In genomic region chr20:63964412-63964811, GRCh38 we compare ENCODE assay signal across 13 cellular contexts. TPM values are rescaled to one million over a fixed set of nuclear protein-coding genes. Genes with fewer than 3 reads are reported as not detected.
DNase-seq lines count a peak whose midpoint lies in the region; ATAC-seq, FAIRE-seq and TF ChIP-seq lines count a peak whose summit lies in the region.
"Had no signal": no experiment of that assay in that cellular context is flagged by ENCODE, and none has a peak within 500 bp of the region (broad histone marks: within the 10 kb centered on the region; RNA-seq: fewer than 3 reads in every experiment).

No MANE protein-coding gene starts in this region.

- FAIRE-seq in kidney (lab: Jason Lieb, UNC) = no peak
- FAIRE-seq: A204.1 had no signal

- H3K4me3 ChIP-seq in right atrium auricular region = no peak overlapping the region
- H3K4me3 ChIP-seq in kidney (ENCODE audit: low read length in 2 of 2) = no peak overlapping the region

- ATAC-seq in Right ventricle myocardium superior (ENCODE audit: poor library complexity) (no peak), HG03442 (IDR thresholded peaks at IDR 0.05; ENCODE audit: unreplicated experiment) (no peak)
- ATAC-seq in stimulated activated naive CD8-positive, alpha-beta T cell treated with anti-CD3 and anti-CD28 coated beads, Interleukin-15, Interleukin-2, amounts not matched to agents 100 U/mL and 50 U/mL, for 24 hours = no peak
- ATAC-seq: PC-3 had no signal

- H3K4me1 ChIP-seq in right atrium auricular region (peaks cover 0 to 13% of the 10 kb centered on the region in 2 donors), kidney (ENCODE audit: control insufficient read depth in 1 of 2, insufficient read depth in 1 of 2, low read depth in 1 of 2, low read length in 2 of 2) (peaks cover 4 to 7% of the 10 kb centered on the region in 2 donors)

- peak; percentile 32 for DNase-seq in Right ventricle myocardium superior
- DNase-seq in right atrium auricular region (ENCODE audit: low spot score) = no peak
- DNase-seq in kidney = peak; percentile 66
- peak; percentile 1 for DNase-seq in retina
- DNase-seq in stimulated activated naive CD8-positive, alpha-beta T cell treated with anti-CD3 and anti-CD28 coated beads, Interleukin-15, Interleukin-2, amounts not matched to agents 100 U/mL and 50 U/mL, for 24 hours = no peak
- DNase-seq: H7, Karpas-422, MM.1S, NCI-H1105, NCI-H187, PC-3 had no signal

- TF ChIP-seq CTCF in right atrium auricular region (IDR thresholded peaks at IDR 0.05) (no peak), kidney (IDR thresholded peaks at IDR 0.05; ENCODE audit: borderline replicate concordance, extremely low read depth, insufficient read depth) (no peak)

- H3K27ac ChIP-seq in right atrium auricular region (no peak overlapping the region), kidney (ENCODE audit: low read depth in 2 of 2, low read length in 2 of 2) (no peak overlapping the region)

- H3K36me3 ChIP-seq in right atrium auricular region (peaks cover 35% of the 10 kb centered on the region), kidney (ENCODE audit: control insufficient read depth in 1 of 2, insufficient read depth in 2 of 2, low read length in 2 of 2) (peaks cover 13 to 16% of the 10 kb centered on the region in 2 donors)

- H3K9ac ChIP-seq in kidney (ENCODE audit: low read length in 2 of 2) = no peak overlapping the region

- H3K9me3 ChIP-seq in right atrium auricular region (no peaks in the 10 kb centered on the region), kidney (ENCODE audit: control insufficient read depth in 1 of 2, low read length in 2 of 2) (no peaks in the 10 kb centered on the region)

- intact Hi-C loops in Right ventricle myocardium superior (cut with DNase I) = no loop called here
- intact Hi-C loops in kidney (cut with DNase I) = no loop called here

- H3K27me3 ChIP-seq in right atrium auricular region = no peaks in the 10 kb centered on the region

RNA-seq across cellular contexts. Expression of gene ZNF512B, which starts 5.3 kb away (rescaled TPM):
- total RNA-seq in Right ventricle myocardium superior (11.3 TPM), right atrium auricular region (1 to 10 TPM; 7.0 to 8.3 TPM), kidney (19.2 TPM)
- 8.6 TPM for polyA plus RNA-seq in kidney (ENCODE audit: insufficient read depth, low read depth, low replicate concordance)

RNA-seq across cellular contexts. Expression of gene UCKL1, which starts 8.2 kb away (rescaled TPM):
- total RNA-seq in Right ventricle myocardium superior = 54.4 TPM
- total RNA-seq in right atrium auricular region = 10 to 100 TPM; 25.9 to 27.6 TPM
- total RNA-seq in kidney = 39.8 TPM
- 39.3 TPM for polyA plus RNA-seq in kidney (ENCODE audit: insufficient read depth, low read depth, low replicate concordance)

RNA-seq across cellular contexts. Expression of gene SAMD10, which starts 15.0 kb away (rescaled TPM):
- total RNA-seq in Right ventricle myocardium superior (6.0 TPM), right atrium auricular region (1 to 10 TPM; 3.1 to 3.7 TPM), kidney (7.9 TPM)
- polyA plus RNA-seq in kidney (ENCODE audit: insufficient read depth, low read depth, low replicate concordance) = 8.5 TPM

RNA-seq across cellular contexts. Expression of gene PRPF6, which starts 16.5 kb away (rescaled TPM):
- total RNA-seq in Right ventricle myocardium superior (45.3 TPM), right atrium auricular region (10 to 100 TPM; 32.9 to 43.6 TPM), kidney (73.3 TPM)
- polyA plus RNA-seq in kidney (ENCODE audit: insufficient read depth, low read depth, low replicate concordance) = 51.3 TPM

Comparison
In these comparisons a context has a peak if more than half of its experiments do, and no peak if none do; other contexts are left out.
1. DNase-seq: peak in Right ventricle myocardium superior (single experiment), kidney (single experiment) and retina (single experiment); none in right atrium auricular region (single experiment) and stimulated activated naive CD8-positive, alpha-beta T cell treated with anti-CD3 and anti-CD28 coated beads, Interleukin-15, Interleukin-2, amounts not matched to agents 100 U/mL and 50 U/mL, for 24 hours (single experiment).